ENCODE assay signal across 1 cellular context in the genomic region with DNA sequence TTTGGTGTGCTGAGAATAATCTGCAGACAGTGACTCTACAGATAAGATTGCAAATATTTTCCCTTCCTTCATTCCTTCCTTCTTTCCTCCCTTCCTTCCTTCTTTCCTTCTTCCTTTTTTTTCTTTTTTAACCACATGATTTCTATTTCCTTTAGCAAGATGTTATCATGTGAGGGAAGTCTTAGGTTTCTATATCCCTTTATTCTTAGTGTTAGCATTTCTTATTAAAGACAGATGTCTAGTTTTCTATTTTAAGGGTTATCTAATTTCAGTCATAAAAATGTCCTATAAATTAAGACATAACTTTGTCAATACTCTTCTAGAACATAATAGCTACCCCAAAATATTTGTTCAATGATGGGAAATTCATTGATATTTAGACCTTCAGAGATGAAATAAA.
TF ChIP-seq lines count a peak whose summit lies in the region.

No MANE protein-coding gene starts in this region.

TF ChIP-seq in SK-N-SH, 30 proteins besides CTCF, POLR2A, EP300 and RAD21:
- TF ChIP-seq SIN3A (IDR thresholded peaks at IDR 0.05; ENCODE audit: borderline replicate concordance, low read depth, low read length) (no peak), TCF12 (IDR thresholded peaks at IDR 0.05) (peak; percentile 54)
- TF ChIP-seq, protein P1, sequence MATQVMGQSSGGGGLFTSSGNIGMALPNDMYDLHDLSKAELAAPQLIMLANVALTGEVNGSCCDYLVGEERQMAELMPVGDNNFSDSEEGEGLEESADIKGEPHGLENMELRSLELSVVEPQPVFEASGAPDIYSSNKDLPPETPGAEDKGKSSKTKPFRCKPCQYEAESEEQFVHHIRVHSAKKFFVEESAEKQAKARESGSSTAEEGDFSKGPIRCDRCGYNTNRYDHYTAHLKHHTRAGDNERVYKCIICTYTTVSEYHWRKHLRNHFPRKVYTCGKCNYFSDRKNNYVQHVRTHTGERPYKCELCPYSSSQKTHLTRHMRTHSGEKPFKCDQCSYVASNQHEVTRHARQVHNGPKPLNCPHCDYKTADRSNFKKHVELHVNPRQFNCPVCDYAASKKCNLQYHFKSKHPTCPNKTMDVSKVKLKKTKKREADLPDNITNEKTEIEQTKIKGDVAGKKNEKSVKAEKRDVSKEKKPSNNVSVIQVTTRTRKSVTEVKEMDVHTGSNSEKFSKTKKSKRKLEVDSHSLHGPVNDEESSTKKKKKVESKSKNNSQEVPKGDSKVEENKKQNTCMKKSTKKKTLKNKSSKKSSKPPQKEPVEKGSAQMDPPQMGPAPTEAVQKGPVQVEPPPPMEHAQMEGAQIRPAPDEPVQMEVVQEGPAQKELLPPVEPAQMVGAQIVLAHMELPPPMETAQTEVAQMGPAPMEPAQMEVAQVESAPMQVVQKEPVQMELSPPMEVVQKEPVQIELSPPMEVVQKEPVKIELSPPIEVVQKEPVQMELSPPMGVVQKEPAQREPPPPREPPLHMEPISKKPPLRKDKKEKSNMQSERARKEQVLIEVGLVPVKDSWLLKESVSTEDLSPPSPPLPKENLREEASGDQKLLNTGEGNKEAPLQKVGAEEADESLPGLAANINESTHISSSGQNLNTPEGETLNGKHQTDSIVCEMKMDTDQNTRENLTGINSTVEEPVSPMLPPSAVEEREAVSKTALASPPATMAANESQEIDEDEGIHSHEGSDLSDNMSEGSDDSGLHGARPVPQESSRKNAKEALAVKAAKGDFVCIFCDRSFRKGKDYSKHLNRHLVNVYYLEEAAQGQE (IDR thresholded peaks at IDR 0.05; ENCODE audit: low read depth, low read length) = no peak
TF ChIP-seq in SK-N-SH: peak in this region for 1.
